18 cellular contexts compared by ENCODE assay signal in genomic region chr1:117342397-117342796, GRCh38. TPM values are rescaled to one million over a fixed set of nuclear protein-coding genes. Genes with fewer than 3 reads are reported as not detected.
DNase-seq lines count a peak whose midpoint lies in the region; ATAC-seq and TF ChIP-seq lines count a peak whose summit lies in the region.
"Had no signal": no experiment of that assay in that cellular context is flagged by ENCODE, and none has a peak within 500 bp of the region (broad histone marks: within the 10 kb centered on the region; RNA-seq: fewer than 3 reads in every experiment).

No MANE protein-coding gene starts in this region.

- H3K9me2 ChIP-seq in SK-N-SH, result no peaks in the 10 kb centered on the region

- no peak overlapping the region for H3K9ac ChIP-seq in SK-N-SH

- H3F3A ChIP-seq in SK-N-SH (replicated peaks; ENCODE audit: insufficient read depth), result no peaks in the 10 kb centered on the region

- H3K4me1 ChIP-seq in SK-N-SH (ENCODE audit: control insufficient read depth in 1 of 2, insufficient read depth in 2 of 2, low read depth in 1 of 2, low read length in 1 of 2), result peaks cover 0 to 6% of the 10 kb centered on the region in 2 experiments; a peak in 1 of 4 replicates

- H3K4me3 ChIP-seq in SK-N-SH (ENCODE audit: low read depth in 2 of 2, low read length in 1 of 2), result no peak overlapping the region
- H3K4me3 ChIP-seq: HAP-1, K562 had no signal

- no peak for DNase-seq in SK-N-SH
- no peak for DNase-seq in HFFc6
- no peak for DNase-seq in T-helper 17 cell
- no peak for DNase-seq in AG20443 (ENCODE audit: low spot score)
- DNase-seq in effector CD4-positive, alpha-beta T cell, result no peak
- DNase-seq in midbrain (lab: John Stamatoyannopoulos, UW), result no peak
- DNase-seq: NCI-H1092 treated with DMSO at 0.1 percent for 48 hours, NCI-H1694, NCI-H2107, NCI-H226, NCI-H526, SIG-M5 had no signal

- ATAC-seq in SK-N-SH treated with all-trans-retinoic acid at 6 μM for 48 hours (no peak), T-helper 17 cell (no peak)
- ATAC-seq: K562 had no signal

- H3K27ac Mint-ChIP-seq in HFFc6, result no peak overlapping the region
- peak overlapping the region; percentile 85 for H3K27ac Mint-ChIP-seq in T-helper 17 cell
- peak overlapping the region in 2 of 3 experiments; percentile 40 to 63 for H3K27ac Mint-ChIP-seq in nephron

- H2AFZ ChIP-seq in SK-N-SH (ENCODE audit: low read depth), result no peak overlapping the region

- peaks cover 9% of the 10 kb centered on the region; the same call in 1 of the 2 replicates for H3K4me1 Mint-ChIP-seq in HFFc6 (ENCODE audit: low read depth)
- H3K4me1 Mint-ChIP-seq in T-helper 17 cell, result peaks cover 19% of the 10 kb centered on the region
- H3K4me1 Mint-ChIP-seq in nephron, result peaks cover 29% of the 10 kb centered on the region

- H3K9me3 ChIP-seq in SK-N-SH (no peaks in the 10 kb centered on the region), T-helper 17 cell (ENCODE audit: control insufficient read depth, low read length, poor library complexity, severe bottlenecking) (no peaks in the 10 kb centered on the region)
- H3K9me3 ChIP-seq: HAP-1 had no signal

- TF ChIP-seq CTCF in SK-N-SH (IDR thresholded peaks at IDR 0.05), result no peak
- no peak for TF ChIP-seq CTCF in HFFc6 (IDR thresholded peaks at IDR 0.05)
- TF ChIP-seq CTCF in nephron (IDR thresholded peaks at IDR 0.05; ENCODE audit: unreplicated experiment in 3 of 3), result no peak

- H3K4me3 Mint-ChIP-seq in HFFc6, result peak overlapping the region; percentile 44; the same call in 1 of the 2 replicates
- peak overlapping the region; percentile 62 for H3K4me3 Mint-ChIP-seq in T-helper 17 cell
- peak overlapping the region in 1 of 3 experiments; percentile 24 for H3K4me3 Mint-ChIP-seq in nephron

- no peaks in the 10 kb centered on the region for H3K36me3 Mint-ChIP-seq in HFFc6 (ENCODE audit: low read depth)
- peaks cover 2% of the 10 kb centered on the region for H3K36me3 Mint-ChIP-seq in T-helper 17 cell (ENCODE audit: low read depth)
- no peaks in the 10 kb centered on the region for H3K36me3 Mint-ChIP-seq in nephron (ENCODE audit: low read depth)

- H3K9me3 Mint-ChIP-seq in HFFc6 (no peaks in the 10 kb centered on the region), nephron (no peaks in the 10 kb centered on the region)

- CTCF ChIA-PET in SK-N-SH (lab: Yijun Ruan, JAX), result interaction anchor here (0.7 to 1.6 kb wide), 4 partner anchors 47 to 198 kb away, joined by 3 to 4 read pairs (median 3); no protein-coding TSS in a partner anchor

- 0 out of 2 replicates have a peak overlapping the region, but pooled peaks have one; percentile 10 for H3K4me2 ChIP-seq in SK-N-SH

- POLR2A ChIA-PET in SK-N-SH (lab: Yijun Ruan, JAX), result no interaction called here

- no peak for TF ChIP-seq RAD21 in SK-N-SH (IDR thresholded peaks at IDR 0.05; ENCODE audit: low read length)

- H3K27me3 Mint-ChIP-seq in HFFc6 (ENCODE audit: insufficient read depth), result peaks cover 18% of the 10 kb centered on the region
- H3K27me3 Mint-ChIP-seq in T-helper 17 cell, result no peaks in the 10 kb centered on the region
- H3K27me3 Mint-ChIP-seq in nephron (ENCODE audit: low read depth), result peaks cover 4% of the 10 kb centered on the region

- H3K79me2 ChIP-seq in SK-N-SH (ENCODE audit: insufficient read depth), result no peaks in the 10 kb centered on the region

- no peaks in the 10 kb centered on the region for H4K20me1 ChIP-seq in SK-N-SH (ENCODE audit: insufficient read depth)

- H3K36me3 ChIP-seq in SK-N-SH (replicated peaks in 1 of 2; ENCODE audit: control insufficient read depth in 1 of 2, insufficient read depth in 2 of 2, low read length in 1 of 2), result no peaks in the 10 kb centered on the region
- H3K36me3 ChIP-seq: HAP-1 had no signal

- no peak overlapping the region for H3K27ac ChIP-seq in SK-N-SH (ENCODE audit: low read depth in 2 of 2, low read length in 1 of 2)
- H3K27ac ChIP-seq: 22Rv1, C4-2B had no signal

- TF ChIP-seq EP300 in SK-N-SH (IDR thresholded peaks at IDR 0.05; ENCODE audit: borderline replicate concordance in 1 of 2, low read depth in 1 of 2, low read length in 1 of 2), result no peak

- no peaks in the 10 kb centered on the region for H3K27me3 ChIP-seq in SK-N-SH (ENCODE audit: insufficient read depth)

- 67% methylated on average over 2 of the region's 2 CpGs for WGBS in SK-N-SH (ENCODE audit: low lambda C conversion rate)

TF ChIP-seq in SK-N-SH, 30 proteins besides CTCF, POLR2A, EP300 and RAD21:
- TF ChIP-seq RFX5 (IDR thresholded peaks at IDR 0.05; ENCODE audit: low read length) (no peak), YY1 (IDR thresholded peaks at IDR 0.05; ENCODE audit: low read depth) (no peak), RCOR1 (IDR thresholded peaks at IDR 0.05; ENCODE audit: low read length) (no peak), TEAD4 (IDR thresholded peaks at IDR 0.05; ENCODE audit: borderline replicate concordance, insufficient read depth) (no peak), TCF12 (IDR thresholded peaks at IDR 0.05) (no peak), CHD2 (IDR thresholded peaks at IDR 0.05; ENCODE audit: low read length, partially characterized antibody) (no peak), NFIC (IDR thresholded peaks at IDR 0.05; ENCODE audit: borderline replicate concordance) (no peak), ELF1 (IDR thresholded peaks at IDR 0.05) (no peak)

TF ChIP-seq in SK-N-SH treated with all-trans-retinoic acid at 6 μM for 48 hours, 23 proteins besides CTCF, POLR2A, EP300 and RAD21 (continues in another document):
- TF ChIP-seq POU6F1 (CRISPR knock-in tag; IDR thresholded peaks at IDR 0.05; ENCODE audit: borderline replicate concordance, low read depth), result no peak
- TF ChIP-seq ZNF70 (CRISPR knock-in tag; IDR thresholded peaks at IDR 0.05), result no peak
- no peak for TF ChIP-seq CSRNP3 (CRISPR knock-in tag; IDR thresholded peaks at IDR 0.05)
- no peak for TF ChIP-seq ARNTL (CRISPR knock-in tag; IDR thresholded peaks at IDR 0.05; ENCODE audit: borderline replicate concordance, low read depth)
- TF ChIP-seq ZC3H10 (CRISPR knock-in tag; IDR thresholded peaks at IDR 0.05), result no peak
- no peak for TF ChIP-seq ZFP30 (CRISPR knock-in tag; IDR thresholded peaks at IDR 0.05)
- no peak for TF ChIP-seq GLIS3 (CRISPR knock-in tag; IDR thresholded peaks at IDR 0.05)
- TF ChIP-seq ZFP3 (CRISPR knock-in tag; IDR thresholded peaks at IDR 0.05), result no peak
- no peak for TF ChIP-seq TSHZ2 (CRISPR knock-in tag; IDR thresholded peaks at IDR 0.05)
- TF ChIP-seq ZNF565 (CRISPR knock-in tag; conservative IDR thresholded peaks at IDR 0.05; ENCODE audit: low read depth), result no peak

RNA-seq across cellular contexts. Expression of gene MAN1A2, which starts 24.9 kb away (rescaled TPM):
- 6.0 and 8.7 TPM in 2 replicates for polyA plus RNA-seq in SK-N-SH (2012; rRNA removed)
- 12.3 and 13.2 TPM in 2 replicates for polyA plus RNA-seq in SK-N-SH (2012; cell fraction: cytosol; rRNA removed)
- polyA plus RNA-seq in SK-N-SH (2012; cell fraction: nucleus; rRNA removed), result 3.1 and 7.9 TPM in 2 replicates
- total RNA-seq in HFFc6 (2021; fragmentation: NEBNext Ultra II Directional; extraction: Animal tissue kit (Norgen Biotek cat#: 25700)), result 10 to 100 TPM; 38.0 to 45.1 (median 40.7) TPM
- total RNA-seq in T-helper 17 cell, result 10 to 100 TPM; 51.6 to 52.9 TPM
